ENCODE assay signal across 10 cellular contexts in the genomic region with DNA sequence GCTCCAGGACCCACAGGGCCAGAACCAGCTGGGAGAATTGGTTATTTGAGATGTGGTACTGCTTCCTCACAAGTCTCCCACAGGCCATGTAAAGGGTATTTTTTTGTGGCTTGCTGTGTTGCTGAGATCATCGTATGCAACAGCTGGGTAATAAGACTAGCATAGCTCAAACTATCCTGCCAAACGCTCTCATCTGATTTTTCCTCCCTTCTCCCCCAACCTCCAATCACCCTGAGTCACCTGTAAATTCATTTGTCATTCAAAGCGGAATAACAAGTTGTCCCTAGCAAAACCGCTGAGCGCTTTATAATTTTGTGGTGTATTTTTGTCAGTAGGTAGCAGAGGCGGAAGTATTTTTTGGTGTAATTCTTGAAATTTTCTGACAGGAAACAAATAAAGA.
"Had no signal": no experiment of that assay in that cellular context is flagged by ENCODE, and none has a peak within 500 bp of the region (broad histone marks: within the 10 kb centered on the region; RNA-seq: fewer than 3 reads in every experiment).

No MANE protein-coding gene starts in this region.

- FAIRE-seq: H54, HTR-8/SVneo, K562 had no signal

- H3K9ac ChIP-seq: GM23248 had no signal

- DNase-seq: GM23248, GOT3, H9, HCEC 1CT, HFFc6, IMR-90, KG1 had no signal

- H3K27ac ChIP-seq: GM23248 had no signal

- H2AFZ ChIP-seq: GM23248 had no signal

- ATAC-seq: K562 had no signal

- H3K4me3 ChIP-seq: GM23248, K562 had no signal
